In genomic region chr11:35142481-35143207, GRCh38 we compare ENCODE assay signal across 8 cellular contexts.
DNase-seq lines count a peak whose midpoint lies in the region; ATAC-seq and TF ChIP-seq lines count a peak whose summit lies in the region.
"Had no signal": no experiment of that assay in that cellular context is flagged by ENCODE, and none has a peak within 500 bp of the region (broad histone marks: within the 10 kb centered on the region; RNA-seq: fewer than 3 reads in every experiment).

No MANE protein-coding gene starts in this region.

- ATAC-seq in GM18498 (IDR thresholded peaks at IDR 0.05; ENCODE audit: unreplicated experiment): no peak
- ATAC-seq: pancreas had no signal

- intact Hi-C loops in posterior cingulate gyrus (cut with DNase I): no loop called here

- TF ChIP-seq POLR2A in GM19099 (IDR thresholded peaks at IDR 0.05; ENCODE audit: extremely low read depth, insufficient read length, low read depth): peak; percentile 31

- DNase-seq in SW 1271 (lab: John Stamatoyannopoulos, UW) (peak; percentile 58 to 83), epithelial cell of prostate (ENCODE audit: low read depth, low spot score) (no peak), posterior cingulate gyrus (no peak), hippocampal formation (lab: John Stamatoyannopoulos, UW) (no peak)
- peak; percentile 57 for DNase-seq in stimulated activated CD4-positive, alpha-beta T cell treated with anti-CD3 and anti-CD28 coated beads, Interleukin-4, amount 100 ng/mL, for 24 hours

- H3K27ac ChIP-seq in epithelial cell of prostate: peak overlapping the region; percentile 97

Comparison
In these comparisons a context has a peak if more than half of its experiments do, and no peak if none do; other contexts are left out.
1. DNase-seq: peak in SW 1271 (2 of 2) and stimulated activated CD4-positive, alpha-beta T cell treated with anti-CD3 and anti-CD28 coated beads, Interleukin-4, amount 100 ng/mL, for 24 hours (single experiment); none in epithelial cell of prostate (single experiment), posterior cingulate gyrus (0 of 10) and hippocampal formation (0 of 2).